ENCODE assay signal across 15 cellular contexts in genomic region chr9:93456022-93456421, GRCh38. TPM values are rescaled to one million over a fixed set of nuclear protein-coding genes. Genes with fewer than 3 reads are reported as not detected.
DNase-seq lines count a peak whose midpoint lies in the region; ATAC-seq, FAIRE-seq and TF ChIP-seq lines count a peak whose summit lies in the region.
"Had no signal": no experiment of that assay in that cellular context is flagged by ENCODE, and none has a peak within 500 bp of the region (broad histone marks: within the 10 kb centered on the region; RNA-seq: fewer than 3 reads in every experiment).

No MANE protein-coding gene starts in this region.

- peaks cover 10% of the 10 kb centered on the region for H3K36me3 Mint-ChIP-seq in T-cell
- H3K36me3 Mint-ChIP-seq in type B pancreatic cell: peaks cover 11% of the 10 kb centered on the region
- H3K36me3 Mint-ChIP-seq: mesothelial cell of epicardium had no signal

- H3K4me3 ChIP-seq in heart right ventricle: no peak overlapping the region
- no peak overlapping the region for H3K4me3 ChIP-seq in keratinocyte (ENCODE audit: control insufficient read depth in 2 of 3, extremely low read depth in 1 of 3, insufficient read depth in 2 of 3, low read depth in 1 of 3, low read length in 3 of 3)
- H3K4me3 ChIP-seq: ascending aorta had no signal

- H3K27ac Mint-ChIP-seq in T-cell: peak overlapping the region; percentile 66 to 81
- H3K27ac Mint-ChIP-seq in type B pancreatic cell: peak overlapping the region; percentile 71
- H3K27ac Mint-ChIP-seq: mesothelial cell of epicardium had no signal

- H3K27me3 Mint-ChIP-seq in T-cell: no peaks in the 10 kb centered on the region
- no peaks in the 10 kb centered on the region for H3K27me3 Mint-ChIP-seq in type B pancreatic cell

- H3K9me1 ChIP-seq in keratinocyte (ENCODE audit: control insufficient read depth, extremely low read depth, insufficient read depth, low read length): no peaks in the 10 kb centered on the region

- H3K9me3 Mint-ChIP-seq in T-cell (no peaks in the 10 kb centered on the region), type B pancreatic cell (no peaks in the 10 kb centered on the region)
- H3K9me3 Mint-ChIP-seq: immature natural killer cell, mesothelial cell of epicardium had no signal

- H3K27me3 ChIP-seq in heart right ventricle: no peaks in the 10 kb centered on the region
- H3K27me3 ChIP-seq in keratinocyte (ENCODE audit: control insufficient read depth, extremely low read depth, insufficient read depth, low read length): no peaks in the 10 kb centered on the region
- H3K27me3 ChIP-seq: ascending aorta had no signal

- DNase-seq in heart right ventricle (no peak), left ventricle myocardium superior (no peak), T-cell (no peak), keratinocyte (ENCODE audit: low read depth, low spot score) (no peak), type B pancreatic cell (ENCODE audit: extremely low spot score, unreplicated experiment) (no peak), NK-92 (lab: John Stamatoyannopoulos, UW; ENCODE audit: unreplicated experiment) (no peak)
- DNase-seq in NK-92 treated with Interleukin-12 subunit alpha and Interleukin-12 subunit beta, amount 100 ng/mL, for 24 hours (lab: John Stamatoyannopoulos, UW): no peak
- DNase-seq: effector CD4-positive, alpha-beta T cell; immature natural killer cell; NCI-H1436 treated with DMSO at 0.1 percent for 48 hours; NCI-H524; stimulated activated CD8-positive, alpha-beta memory T cell treated with anti-CD3 and anti-CD28 coated beads, Interleukin-4, amount 100 ng/mL, for 48 hours had no signal

- H3K9ac ChIP-seq in keratinocyte (ENCODE audit: control insufficient read depth, extremely low read depth, insufficient read depth, low read length): no peak overlapping the region

- H3K4me1 Mint-ChIP-seq in T-cell: peaks cover 68 to 81% (median 71%) of the 10 kb centered on the region in 3 donors
- peaks cover 40% of the 10 kb centered on the region for H3K4me1 Mint-ChIP-seq in type B pancreatic cell (ENCODE audit: unreplicated experiment)

- no peak for FAIRE-seq in keratinocyte (lab: Jason Lieb, UNC)

- H4K20me1 ChIP-seq in keratinocyte (ENCODE audit: control insufficient read depth, extremely low read depth, insufficient read depth, low read length): peaks cover 12% of the 10 kb centered on the region

- dilution Hi-C loops in keratinocyte (cut with MboI; ENCODE audit: extremely low pct_ligation_motif_present, low sequenced_read_pairs): no loop called here

- H3K4me3 Mint-ChIP-seq in T-cell (no peak overlapping the region), type B pancreatic cell (peak overlapping the region; percentile 53)
- H3K4me3 Mint-ChIP-seq: mesothelial cell of epicardium had no signal

- TF ChIP-seq CTCF in heart right ventricle (IDR thresholded peaks at IDR 0.05) (no peak), keratinocyte (optimal IDR thresholded peaks at IDR 0.05 in 1 of 3, IDR thresholded peaks at IDR 0.05 in 1 of 3, conservative IDR thresholded peaks at IDR 0.05 in 1 of 3; ENCODE audit: extremely low read depth in 1 of 3, insufficient read depth in 2 of 3, low read length in 3 of 3) (no peak), type B pancreatic cell (conservative IDR thresholded peaks at IDR 0.05) (no peak)

- ATAC-seq in heart right ventricle (no peak), left ventricle myocardium superior (no peak), T-cell (replicated peaks in 1 of 4) (no peak), GM21825 (IDR thresholded peaks at IDR 0.05; ENCODE audit: unreplicated experiment) (no peak)

- CTCF ChIA-PET in T-cell (lab: Charles Lee): interaction anchor here in 1 of 2 donors (1.3 kb wide), 1 partner anchor 110 kb away, joined by 5 read pairs; no protein-coding TSS in a partner anchor

- peak overlapping the region in 6 of 10 donors; percentile 44 to 99 (median 82) for H3K27ac ChIP-seq in heart right ventricle
- no peak overlapping the region for H3K27ac ChIP-seq in keratinocyte (ENCODE audit: control insufficient read depth, insufficient read depth, low read length)
- H3K27ac ChIP-seq: ascending aorta had no signal

- intact Hi-C loops in heart right ventricle (cut with DNase I): loop anchor here in 7 of 10 donors (5.0 to 10.0 kb wide), 7 partner anchors 49 to 321 kb away; partner anchors contain the start of gene NINJ1 (in 2 of the 7)
- intact Hi-C loops in left ventricle myocardium superior (cut with micrococcal nuclease): no loop called here

- H3K4me2 ChIP-seq in keratinocyte (ENCODE audit: control insufficient read depth, extremely low read depth, insufficient read depth, low read depth, low read length): peak overlapping the region; percentile 17

- H3K9me3 ChIP-seq in heart right ventricle: no peaks in the 10 kb centered on the region
- no peaks in the 10 kb centered on the region for H3K9me3 ChIP-seq in keratinocyte (ENCODE audit: control insufficient read depth, low read depth, low read length)
- H3K9me3 ChIP-seq: ascending aorta had no signal

- peaks cover 0 to 4% (median 0%) of the 10 kb centered on the region in 9 donors for H3K36me3 ChIP-seq in heart right ventricle
- peaks cover 2 to 4% of the 10 kb centered on the region in 2 experiments for H3K36me3 ChIP-seq in keratinocyte (ENCODE audit: control insufficient read depth in 2 of 2, extremely low read depth in 1 of 2, insufficient read depth in 2 of 2, low read length in 2 of 2)
- H3K36me3 ChIP-seq: ascending aorta had no signal

- peaks cover 15 to 74% (median 64%) of the 10 kb centered on the region in 9 donors for H3K4me1 ChIP-seq in heart right ventricle
- peaks cover 34% of the 10 kb centered on the region for H3K4me1 ChIP-seq in keratinocyte (ENCODE audit: control insufficient read depth, extremely low read depth, insufficient read depth, low read length)

- H3K79me2 ChIP-seq in keratinocyte (ENCODE audit: control insufficient read depth, insufficient read depth, low read length): peaks cover 90% of the 10 kb centered on the region

- WGBS in heart right ventricle, 2 donors: 93 to 98% methylated on average over 1 of the region's 1 CpG

- no peak overlapping the region for H2AFZ ChIP-seq in keratinocyte (ENCODE audit: control insufficient read depth, low read length)

- POLR2A ChIA-PET in T-cell (lab: Charles Lee): no interaction called here

RNA-seq across cellular contexts. Expression of gene FAM120AOS, which starts 2.6 kb away (rescaled TPM):
- 10 to 100 TPM; 28.8 to 39.9 (median 33.2) TPM for total RNA-seq in heart right ventricle
- 10 to 100 TPM; 21.1 to 26.5 TPM for polyA plus RNA-seq in heart right ventricle
- 27.3 TPM for total RNA-seq in left ventricle myocardium superior
- 10 to 100 TPM; 35.7 to 44.0 (median 41.4) TPM for total RNA-seq in T-cell
- polyA plus RNA-seq in keratinocyte: 15.6 to 18.6 TPM (median 16.1 TPM) in 3 replicates
- 8.2 TPM for polyA plus RNA-seq in keratinocyte (2011; ENCODE audit: low read depth)
- polyA plus RNA-seq in keratinocyte (2011; cell fraction: cytosol; rRNA removed): 11.9 and 20.7 TPM in 2 replicates
- polyA plus RNA-seq in keratinocyte (2011; cell fraction: nucleus; rRNA removed): 12.7 and 14.1 TPM in 2 replicates
- 11.6 and 13.0 TPM in 2 replicates for polyA plus RNA-seq in keratinocyte (2012; ENCODE audit: low replicate concordance)
- 4.4 to 11.1 TPM (median 8.6 TPM) in 3 replicates for polyA minus RNA-seq in keratinocyte
- 9.8 TPM for polyA minus RNA-seq in keratinocyte (2011; cell fraction: cytosol; rRNA and poly(A)+ RNA removed)
- 4.3 and 5.7 TPM in 2 replicates for polyA minus RNA-seq in keratinocyte (2011; cell fraction: nucleus; rRNA and poly(A)+ RNA removed)
- 42.1 and 46.7 TPM in 2 replicates for total RNA-seq in type B pancreatic cell (ENCODE audit: low replicate concordance)

RNA-seq across cellular contexts. Expression of gene FAM120A, which starts 4.5 kb away (rescaled TPM):
- total RNA-seq in heart right ventricle (100 to 1,000 TPM in 7 of 10 donors, 10 to 100 TPM in 3; 90.6 to 126 (median 106) TPM), left ventricle myocardium superior (112 TPM), T-cell (10 to 100 TPM; 76.0 to 96.3 (median 93.5) TPM), type B pancreatic cell (ENCODE audit: low replicate concordance) (72.5 and 89.4 TPM in 2 replicates)
- polyA plus RNA-seq in heart right ventricle (10 to 100 TPM; 42.2 to 47.7 TPM), keratinocyte (51.6 to 88.3 TPM (median 79.2 TPM) in 3 replicates)
- 17.0 TPM for polyA plus RNA-seq in keratinocyte (2011; ENCODE audit: low read depth)
- polyA plus RNA-seq in keratinocyte (2011; cell fraction: cytosol; rRNA removed): 67.8 and 81.6 TPM in 2 replicates
- 78.2 and 93.4 TPM in 2 replicates for polyA plus RNA-seq in keratinocyte (2011; cell fraction: nucleus; rRNA removed)
- polyA plus RNA-seq in keratinocyte (2012; ENCODE audit: low replicate concordance): 28.9 and 92.0 TPM in 2 replicates
- 161 to 235 TPM (median 181 TPM) in 3 replicates for polyA minus RNA-seq in keratinocyte
- 184 TPM for polyA minus RNA-seq in keratinocyte (2011; cell fraction: cytosol; rRNA and poly(A)+ RNA removed)
- polyA minus RNA-seq in keratinocyte (2011; cell fraction: nucleus; rRNA and poly(A)+ RNA removed): 108 and 148 TPM in 2 replicates
